Comparison of ENCODE assay signal across 9 cellular contexts in genomic region chr10:784377-784758, GRCh38.
A peak's percentile ranks its signal among the peaks of the same experiment; 100 is the strongest.
DNase-seq lines count a peak whose midpoint lies in the region; ATAC-seq and TF ChIP-seq lines count a peak whose summit lies in the region.
"Had no signal": no experiment of that assay in that cellular context is flagged by ENCODE, and none has a peak within 500 bp of the region (broad histone marks: within the 10 kb centered on the region; RNA-seq: fewer than 3 reads in every experiment).

No MANE protein-coding gene starts in this region.

- intact Hi-C loops in adrenal gland (cut with DNase I) (no loop called here), testis (cut with DNase I; ENCODE audit: low total_unique reads) (no loop called here)

- TF ChIP-seq POLR2A in adrenal gland (IDR thresholded peaks at IDR 0.05) (no peak), testis (IDR thresholded peaks at IDR 0.05) (no peak)

- H3K36me3 ChIP-seq in adrenal gland (replicated peaks in 1 of 2) (no peaks in the 10 kb centered on the region), testis (ENCODE audit: low read depth, missing control alignments) (no peaks in the 10 kb centered on the region)

- no peak overlapping the region for H3K27ac Mint-ChIP-seq in stimulated activated effector memory CD8-positive, alpha-beta T cell treated with anti-CD3 and anti-CD28 coated beads, Interleukin-12 subunit alpha, Interleukin-12 subunit beta, amount 100 ng/mL, for 72 hours
- H3K27ac Mint-ChIP-seq: naive thymus-derived CD8-positive, alpha-beta T cell had no signal

- H3K27ac ChIP-seq in adrenal gland (peak overlapping the region in 1 of 5 donors; percentile 23), testis (peak overlapping the region in 1 of 2 donors; percentile 46)

- no peak for ATAC-seq in stimulated activated effector memory CD8-positive, alpha-beta T cell treated with anti-CD3 and anti-CD28 coated beads, Interleukin-12 subunit alpha, Interleukin-12 subunit beta, amount 100 ng/mL, for 72 hours
- no peak for ATAC-seq in GM19328 (IDR thresholded peaks at IDR 0.05; ENCODE audit: unreplicated experiment)

- peaks cover 7 to 11% of the 10 kb centered on the region in 2 donors for H3K4me1 ChIP-seq in adrenal gland (replicated peaks in 1 of 2)
- H3K4me1 ChIP-seq in testis = peaks cover under 1% of the 10 kb centered on the region

- H3K27me3 ChIP-seq in adrenal gland (no peaks in the 10 kb centered on the region), testis (no peaks in the 10 kb centered on the region)

- TF ChIP-seq CTCF in adrenal gland (IDR thresholded peaks at IDR 0.05) (no peak), testis (IDR thresholded peaks at IDR 0.05) (no peak)

- H3K4me1 Mint-ChIP-seq in stimulated activated effector memory CD8-positive, alpha-beta T cell treated with anti-CD3 and anti-CD28 coated beads, Interleukin-12 subunit alpha, Interleukin-12 subunit beta, amount 100 ng/mL, for 72 hours = no peaks in the 10 kb centered on the region

- 1 to 8% (median 5%) methylated on average over 7 to 17 of the region's 21 CpGs; no CpG with 5 or more reads in 1 of the 4 donors for WGBS in adrenal gland, 4 donors
- WGBS in testis, 2 donors = 3% methylated on average over 14 of the region's 21 CpGs; no CpG with 5 or more reads in 1 of the 2 donors

- peaks cover 6% of the 10 kb centered on the region for H3K36me3 Mint-ChIP-seq in stimulated activated effector memory CD8-positive, alpha-beta T cell treated with anti-CD3 and anti-CD28 coated beads, Interleukin-12 subunit alpha, Interleukin-12 subunit beta, amount 100 ng/mL, for 72 hours
- H3K36me3 Mint-ChIP-seq: naive thymus-derived CD8-positive, alpha-beta T cell had no signal

- H3K4me3 Mint-ChIP-seq in stimulated activated effector memory CD8-positive, alpha-beta T cell treated with anti-CD3 and anti-CD28 coated beads, Interleukin-12 subunit alpha, Interleukin-12 subunit beta, amount 100 ng/mL, for 72 hours = no peak overlapping the region

- no peaks in the 10 kb centered on the region for H3K9me3 Mint-ChIP-seq in stimulated activated effector memory CD8-positive, alpha-beta T cell treated with anti-CD3 and anti-CD28 coated beads, Interleukin-12 subunit alpha, Interleukin-12 subunit beta, amount 100 ng/mL, for 72 hours

- peak overlapping the region in 1 of 4 donors; percentile 11 for H3K4me3 ChIP-seq in adrenal gland
- peak overlapping the region; percentile 15 to 50 for H3K4me3 ChIP-seq in testis

- DNase-seq in NCI-H2081 (lab: John Stamatoyannopoulos, UW) (peak; percentile 28 to 31), NCI-H2081 treated with DMSO at 0.1 percent for 48 hours (lab: John Stamatoyannopoulos, UW) (no peak), adrenal gland (peak in 6 of 7 donors; percentile 45 to 62 (median 59)), iPS-NIHi11 (ENCODE audit: low spot score) (peak; percentile 70), testis (peak; percentile 83), hippocampal formation (lab: John Stamatoyannopoulos, UW) (no peak)
- DNase-seq in stimulated activated effector memory CD8-positive, alpha-beta T cell treated with anti-CD3 and anti-CD28 coated beads, Interleukin-12 subunit alpha, Interleukin-12 subunit beta, amount 100 ng/mL, for 72 hours (ENCODE audit: low spot score in 2 of 2) = no peak

- H3K9me3 ChIP-seq in adrenal gland (replicated peaks in 1 of 3) (no peaks in the 10 kb centered on the region), testis (no peaks in the 10 kb centered on the region)

Comparison
In these comparisons a context has a peak if more than half of its experiments do, and no peak if none do; other contexts are left out.
1. DNase-seq: peak in NCI-H2081 (2 of 2), adrenal gland (6 of 7), iPS-NIHi11 (single experiment) and testis (single experiment); none in NCI-H2081 treated with DMSO at 0.1 percent for 48 hours (single experiment), stimulated activated effector memory CD8-positive, alpha-beta T cell treated with anti-CD3 and anti-CD28 coated beads, Interleukin-12 subunit alpha, Interleukin-12 subunit beta, amount 100 ng/mL, for 72 hours (0 of 2) and hippocampal formation (0 of 2).